1 cellular context compared by ENCODE assay signal in the genomic region with DNA sequence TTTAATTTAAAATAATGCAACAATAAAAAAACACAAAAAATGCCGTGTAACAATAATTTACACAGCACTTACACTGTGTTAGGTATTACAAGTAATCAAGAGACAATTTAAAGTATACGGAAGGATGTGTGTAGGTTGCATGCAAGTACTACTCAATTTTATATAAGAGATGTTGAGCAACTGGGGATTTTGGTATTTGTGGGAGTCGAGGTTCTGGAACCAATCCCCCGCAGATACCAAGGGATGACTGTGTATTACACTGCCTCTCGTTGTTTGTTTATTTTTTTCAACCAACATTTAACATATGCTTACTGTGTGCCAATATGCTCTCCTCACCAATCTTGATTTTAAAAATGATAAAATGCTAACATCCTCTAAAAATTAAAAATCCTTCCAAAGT.
TF ChIP-seq lines count a peak whose summit lies in the region.

No MANE protein-coding gene starts in this region.

TF ChIP-seq in A549, 52 proteins besides CTCF, POLR2A, EP300 and RAD21 (continued from another document):
- TF ChIP-seq E2F6 (IDR thresholded peaks at IDR 0.05; ENCODE audit: borderline replicate concordance, low read depth): no peak
- TF ChIP-seq SREBF2 (IDR thresholded peaks at IDR 0.05): no peak
- TF ChIP-seq POLR2AphosphoS2 (conservative IDR thresholded peaks at IDR 0.05; ENCODE audit: low read length): no peak
- no peak for TF ChIP-seq CHD4 (IDR thresholded peaks at IDR 0.05; ENCODE audit: borderline replicate concordance)
- no peak for TF ChIP-seq ZNF302 (CRISPR knock-in tag; IDR thresholded peaks at IDR 0.05)
- TF ChIP-seq, protein P1, sequence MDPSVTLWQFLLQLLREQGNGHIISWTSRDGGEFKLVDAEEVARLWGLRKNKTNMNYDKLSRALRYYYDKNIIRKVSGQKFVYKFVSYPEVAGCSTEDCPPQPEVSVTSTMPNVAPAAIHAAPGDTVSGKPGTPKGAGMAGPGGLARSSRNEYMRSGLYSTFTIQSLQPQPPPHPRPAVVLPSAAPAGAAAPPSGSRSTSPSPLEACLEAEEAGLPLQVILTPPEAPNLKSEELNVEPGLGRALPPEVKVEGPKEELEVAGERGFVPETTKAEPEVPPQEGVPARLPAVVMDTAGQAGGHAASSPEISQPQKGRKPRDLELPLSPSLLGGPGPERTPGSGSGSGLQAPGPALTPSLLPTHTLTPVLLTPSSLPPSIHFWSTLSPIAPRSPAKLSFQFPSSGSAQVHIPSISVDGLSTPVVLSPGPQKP (IDR thresholded peaks at IDR 0.05; ENCODE audit: low read depth, low read length): no peak
